8 cellular contexts compared by ENCODE assay signal in the genomic region with DNA sequence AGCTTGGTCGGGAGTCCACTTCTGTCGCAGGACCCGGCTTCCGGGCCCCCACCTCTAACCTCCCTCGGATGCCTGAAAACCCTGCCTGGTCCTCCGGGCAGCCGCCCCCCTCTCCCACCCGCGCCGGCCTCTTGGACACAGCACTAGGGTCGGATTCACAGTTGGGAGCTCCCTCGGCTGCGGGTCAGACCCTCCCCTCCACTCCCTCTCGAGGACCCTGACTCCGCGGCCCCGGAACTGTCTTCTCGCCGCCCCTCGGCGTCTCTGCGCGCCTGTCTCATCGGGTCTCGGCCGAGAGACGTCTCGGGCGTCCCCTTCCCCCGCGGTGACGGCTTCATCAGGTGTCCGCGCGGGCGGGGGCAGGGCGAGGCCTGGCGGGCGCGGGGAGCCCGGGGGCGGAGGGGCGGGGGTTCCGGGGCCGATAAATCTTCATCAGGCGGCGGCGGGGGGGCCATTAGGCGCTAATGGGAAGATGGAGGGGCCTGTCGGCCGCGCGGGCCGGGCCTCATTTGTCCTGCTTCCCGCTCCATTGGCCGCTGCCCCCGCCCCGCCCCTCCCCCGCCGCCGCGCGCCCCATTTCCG. TPM values are rescaled to one million over a fixed set of nuclear protein-coding genes. Genes with fewer than 3 reads are reported as not detected.
DNase-seq lines count a peak whose midpoint lies in the region; ATAC-seq and TF ChIP-seq lines count a peak whose summit lies in the region.

No MANE protein-coding gene starts in this region.

- ATAC-seq in HG03521 (IDR thresholded peaks at IDR 0.05; ENCODE audit: unreplicated experiment), result no peak

- H3K9me3 ChIP-seq in fibroblast of lung (ENCODE audit: control insufficient read depth, insufficient read depth, low read depth, low read length), result no peaks in the 10 kb centered on the region

- peak overlapping the region; percentile 44 for H3K4me2 ChIP-seq in fibroblast of lung (ENCODE audit: extremely low read depth, insufficient read depth, low read length)

- TF ChIP-seq CTCF in fibroblast of lung (conservative IDR thresholded peaks at IDR 0.05 in 1 of 2, IDR thresholded peaks at IDR 0.05 in 1 of 2; ENCODE audit: low read depth in 1 of 2, low read length in 2 of 2) (no peak), retinal pigment epithelial cell (conservative IDR thresholded peaks at IDR 0.05; ENCODE audit: low read depth, low read length) (no peak)

- no peak overlapping the region for H3K27ac ChIP-seq in fibroblast of lung (ENCODE audit: insufficient read depth, low read length)

- no peaks in the 10 kb centered on the region for H4K20me1 ChIP-seq in fibroblast of lung (ENCODE audit: control insufficient read depth, extremely low read depth, insufficient read depth, low read length)

- H3K79me2 ChIP-seq in fibroblast of lung (ENCODE audit: control insufficient read depth, insufficient read depth, low read length), result no peaks in the 10 kb centered on the region

- H3K27me3 ChIP-seq in fibroblast of lung (ENCODE audit: control insufficient read depth, insufficient read depth, low read length), result peaks cover 11% of the 10 kb centered on the region

- H3K9ac ChIP-seq in fibroblast of lung (ENCODE audit: insufficient read depth, low read length), result peak overlapping the region; percentile 30

- peaks cover 7% of the 10 kb centered on the region for H3K4me1 ChIP-seq in fibroblast of lung (ENCODE audit: control insufficient read depth, extremely low read depth, insufficient read depth, low read length)

- no peaks in the 10 kb centered on the region for H3K36me3 ChIP-seq in fibroblast of lung (ENCODE audit: control insufficient read depth, insufficient read depth, low read length)

- peak; percentile 44 for DNase-seq in stimulated activated CD4-positive, alpha-beta T cell treated with anti-CD3 and anti-CD28 coated beads, Interleukin-12 subunit alpha, Interleukin-12 subunit beta, amount 100 ng/mL, for 4 hours
- no peak for DNase-seq in stimulated activated CD4-positive, alpha-beta T cell treated with anti-CD3 and anti-CD28 coated beads, Interleukin-2, amount 100 ng/mL, for 48 hours
- DNase-seq in activated CD4-positive, CD25-positive, alpha-beta regulatory T cell treated with anti-CD3 and anti-CD28 coated beads, Interleukin-2, amount 50 U/mL, for 72 hours, result peak; percentile 63
- DNase-seq in fibroblast of lung (ENCODE audit: low read depth in 2 of 2), result no peak
- DNase-seq in retinal pigment epithelial cell (ENCODE audit: low read depth), result no peak
- DNase-seq in T1000 (lab: John Stamatoyannopoulos, UW), result no peak
- DNase-seq in NCI-H1092 treated with DMSO at 0.1 percent for 48 hours (lab: John Stamatoyannopoulos, UW), result no peak

- H3K4me3 ChIP-seq in fibroblast of lung (replicated peaks in 1 of 4; ENCODE audit: control extremely low read depth in 1 of 4, insufficient read depth in 1 of 4, low read depth in 3 of 4, low read length in 4 of 4) (peak overlapping the region in 2 of 4 experiments; percentile 41 to 60), retinal pigment epithelial cell (ENCODE audit: low read length) (peak overlapping the region; percentile 49)

- H2AFZ ChIP-seq in fibroblast of lung (ENCODE audit: low read length), result peak overlapping the region; percentile 35

RNA-seq across cellular contexts. Expression of a gene that starts 11.7 kb away (rescaled TPM):
- total RNA-seq in fibroblast of lung, result under 0.01 TPM in 2 replicates
- 0.03 TPM in 1 of 2 replicates, not detected in the other for polyA plus RNA-seq in fibroblast of lung
- polyA plus RNA-seq in fibroblast of lung (2012), result not detected in 2 replicates
- polyA minus RNA-seq in fibroblast of lung (ENCODE audit: low replicate concordance), result not detected in 2 replicates

RNA-seq across cellular contexts. Expression of a gene that starts 19.2 kb away (rescaled TPM):
- total RNA-seq in fibroblast of lung, result 152 and 193 TPM in 2 replicates
- polyA plus RNA-seq in fibroblast of lung, result 123 and 163 TPM in 2 replicates
- 303 and 371 TPM in 2 replicates for polyA plus RNA-seq in fibroblast of lung (2012)
- polyA minus RNA-seq in fibroblast of lung (ENCODE audit: low replicate concordance), result 184 and 393 TPM in 2 replicates

RNA-seq across cellular contexts. Expression of a gene that starts 54.1 kb away (rescaled TPM):
- under 0.01 and 0.17 TPM in 2 replicates for total RNA-seq in fibroblast of lung
- polyA plus RNA-seq in fibroblast of lung, result 0.05 TPM in 1 of 2 replicates, not detected in the other
- polyA plus RNA-seq in fibroblast of lung (2012), result 0.16 and 0.20 TPM in 2 replicates
- 0.59 and 1.1 TPM in 2 replicates for polyA minus RNA-seq in fibroblast of lung (ENCODE audit: low replicate concordance)

RNA-seq across cellular contexts. Expression of a gene that starts 57.0 kb away (rescaled TPM):
- total RNA-seq in fibroblast of lung, result 21.6 TPM in 2 replicates
- 23.9 and 32.2 TPM in 2 replicates for polyA plus RNA-seq in fibroblast of lung
- 34.0 and 53.6 TPM in 2 replicates for polyA plus RNA-seq in fibroblast of lung (2012)
- polyA minus RNA-seq in fibroblast of lung (ENCODE audit: low replicate concordance), result 19.6 and 36.9 TPM in 2 replicates

Comparison
In these comparisons a context has a peak if more than half of its experiments do, and no peak if none do; other contexts are left out.
1. DNase-seq: peak in stimulated activated CD4-positive, alpha-beta T cell treated with anti-CD3 and anti-CD28 coated beads, Interleukin-12 subunit alpha, Interleukin-12 subunit beta, amount 100 ng/mL, for 4 hours (single experiment) and activated CD4-positive, CD25-positive, alpha-beta regulatory T cell treated with anti-CD3 and anti-CD28 coated beads, Interleukin-2, amount 50 U/mL, for 72 hours (single experiment); none in stimulated activated CD4-positive, alpha-beta T cell treated with anti-CD3 and anti-CD28 coated beads, Interleukin-2, amount 100 ng/mL, for 48 hours (0 of 2), fibroblast of lung (0 of 2), retinal pigment epithelial cell (single experiment), T1000 (single experiment) and NCI-H1092 treated with DMSO at 0.1 percent for 48 hours (single experiment).